In genomic region chr6:133170602-133171001, GRCh38 we compare ENCODE assay signal across 1 cellular context.
TF ChIP-seq lines count a peak whose summit lies in the region.

No MANE protein-coding gene starts in this region.

TF ChIP-seq in H1, 55 proteins besides CTCF, POLR2A, EP300 and RAD21:
- TF ChIP-seq CEBPB (IDR thresholded peaks at IDR 0.05; ENCODE audit: low read depth, low read length) (peak; percentile 50; the same call in 1 of the 2 replicates), CBX8 (IDR thresholded peaks at IDR 0.05; ENCODE audit: borderline replicate concordance, low read depth, low read length) (no peak)
TF ChIP-seq in H1: peak in this region for 1.
